Comparison of ENCODE assay signal across 1 cellular context in the genomic region with DNA sequence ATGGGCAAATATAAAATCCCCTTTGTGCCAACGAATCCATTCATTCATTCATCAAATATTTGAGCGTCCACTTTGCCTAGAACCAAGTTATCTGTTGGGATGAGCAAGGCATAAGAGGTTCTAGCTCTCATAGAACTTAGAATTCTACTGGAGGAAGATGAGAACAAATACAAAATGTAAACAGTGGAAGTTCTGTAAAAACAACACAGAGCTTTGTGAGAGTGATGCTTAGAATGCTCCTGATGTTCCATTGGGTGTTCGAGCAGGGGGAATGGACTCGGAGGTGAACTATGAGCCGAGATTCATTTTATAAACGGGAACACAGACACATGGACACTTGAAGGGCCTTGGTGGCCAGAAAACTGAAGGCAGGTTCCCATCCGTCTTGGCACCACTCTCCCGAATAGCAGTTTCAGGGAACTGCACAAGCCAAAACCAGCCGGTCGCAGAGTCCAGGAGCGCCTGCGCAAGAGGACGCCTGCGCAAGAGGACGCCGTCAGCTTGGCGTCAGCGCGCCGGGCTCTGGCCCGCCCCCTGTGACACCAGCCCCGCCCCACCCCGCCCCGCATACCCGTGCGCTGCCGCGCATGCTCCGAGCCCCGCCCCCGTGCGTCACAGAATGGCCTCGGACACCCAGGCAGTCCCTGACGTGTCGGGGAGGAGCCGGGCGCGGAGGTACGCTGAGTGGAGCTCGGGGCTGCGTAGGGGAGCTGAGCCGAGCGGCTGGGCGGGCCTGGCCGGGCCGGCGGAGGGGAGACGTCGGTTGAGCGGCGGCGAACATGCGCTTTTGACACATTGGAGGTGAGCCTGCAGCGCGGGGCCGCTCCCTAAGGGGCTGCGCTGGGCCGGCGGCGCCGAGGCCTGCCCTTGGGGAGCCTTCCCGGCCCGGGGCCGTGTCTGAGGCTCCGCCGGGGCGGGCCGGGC.
TF ChIP-seq lines count a peak whose summit lies in the region.

A gene with protein sequence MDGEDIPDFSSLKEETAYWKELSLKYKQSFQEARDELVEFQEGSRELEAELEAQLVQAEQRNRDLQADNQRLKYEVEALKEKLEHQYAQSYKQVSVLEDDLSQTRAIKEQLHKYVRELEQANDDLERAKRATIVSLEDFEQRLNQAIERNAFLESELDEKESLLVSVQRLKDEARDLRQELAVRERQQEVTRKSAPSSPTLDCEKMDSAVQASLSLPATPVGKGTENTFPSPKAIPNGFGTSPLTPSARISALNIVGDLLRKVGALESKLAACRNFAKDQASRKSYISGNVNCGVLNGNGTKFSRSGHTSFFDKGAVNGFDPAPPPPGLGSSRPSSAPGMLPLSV (plus strand): TSS at position 640 of the 924 bp plus-strand sequence. CDS start 8,388 bp downstream, outside the sequence.

TF ChIP-seq in GM12878, 131 proteins besides CTCF, POLR2A, EP300 and RAD21 (continued from another document):
- TF ChIP-seq, protein P1, sequence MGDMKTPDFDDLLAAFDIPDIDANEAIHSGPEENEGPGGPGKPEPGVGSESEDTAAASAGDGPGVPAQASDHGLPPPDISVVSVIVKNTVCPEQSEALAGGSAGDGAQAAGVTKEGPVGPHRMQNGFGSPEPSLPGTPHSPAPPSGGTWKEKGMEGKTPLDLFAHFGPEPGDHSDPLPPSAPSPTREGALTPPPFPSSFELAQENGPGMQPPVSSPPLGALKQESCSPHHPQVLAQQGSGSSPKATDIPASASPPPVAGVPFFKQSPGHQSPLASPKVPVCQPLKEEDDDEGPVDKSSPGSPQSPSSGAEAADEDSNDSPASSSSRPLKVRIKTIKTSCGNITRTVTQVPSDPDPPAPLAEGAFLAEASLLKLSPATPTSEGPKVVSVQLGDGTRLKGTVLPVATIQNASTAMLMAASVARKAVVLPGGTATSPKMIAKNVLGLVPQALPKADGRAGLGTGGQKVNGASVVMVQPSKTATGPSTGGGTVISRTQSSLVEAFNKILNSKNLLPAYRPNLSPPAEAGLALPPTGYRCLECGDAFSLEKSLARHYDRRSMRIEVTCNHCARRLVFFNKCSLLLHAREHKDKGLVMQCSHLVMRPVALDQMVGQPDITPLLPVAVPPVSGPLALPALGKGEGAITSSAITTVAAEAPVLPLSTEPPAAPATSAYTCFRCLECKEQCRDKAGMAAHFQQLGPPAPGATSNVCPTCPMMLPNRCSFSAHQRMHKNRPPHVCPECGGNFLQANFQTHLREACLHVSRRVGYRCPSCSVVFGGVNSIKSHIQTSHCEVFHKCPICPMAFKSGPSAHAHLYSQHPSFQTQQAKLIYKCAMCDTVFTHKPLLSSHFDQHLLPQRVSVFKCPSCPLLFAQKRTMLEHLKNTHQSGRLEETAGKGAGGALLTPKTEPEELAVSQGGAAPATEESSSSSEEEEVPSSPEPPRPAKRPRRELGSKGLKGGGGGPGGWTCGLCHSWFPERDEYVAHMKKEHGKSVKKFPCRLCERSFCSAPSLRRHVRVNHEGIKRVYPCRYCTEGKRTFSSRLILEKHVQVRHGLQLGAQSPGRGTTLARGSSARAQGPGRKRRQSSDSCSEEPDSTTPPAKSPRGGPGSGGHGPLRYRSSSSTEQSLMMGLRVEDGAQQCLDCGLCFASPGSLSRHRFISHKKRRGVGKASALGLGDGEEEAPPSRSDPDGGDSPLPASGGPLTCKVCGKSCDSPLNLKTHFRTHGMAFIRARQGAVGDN (IDR thresholded peaks at IDR 0.05): peak; percentile 43
- TF ChIP-seq EED (IDR thresholded peaks at IDR 0.05; ENCODE audit: low read depth): no peak
- TF ChIP-seq, protein P2, sequence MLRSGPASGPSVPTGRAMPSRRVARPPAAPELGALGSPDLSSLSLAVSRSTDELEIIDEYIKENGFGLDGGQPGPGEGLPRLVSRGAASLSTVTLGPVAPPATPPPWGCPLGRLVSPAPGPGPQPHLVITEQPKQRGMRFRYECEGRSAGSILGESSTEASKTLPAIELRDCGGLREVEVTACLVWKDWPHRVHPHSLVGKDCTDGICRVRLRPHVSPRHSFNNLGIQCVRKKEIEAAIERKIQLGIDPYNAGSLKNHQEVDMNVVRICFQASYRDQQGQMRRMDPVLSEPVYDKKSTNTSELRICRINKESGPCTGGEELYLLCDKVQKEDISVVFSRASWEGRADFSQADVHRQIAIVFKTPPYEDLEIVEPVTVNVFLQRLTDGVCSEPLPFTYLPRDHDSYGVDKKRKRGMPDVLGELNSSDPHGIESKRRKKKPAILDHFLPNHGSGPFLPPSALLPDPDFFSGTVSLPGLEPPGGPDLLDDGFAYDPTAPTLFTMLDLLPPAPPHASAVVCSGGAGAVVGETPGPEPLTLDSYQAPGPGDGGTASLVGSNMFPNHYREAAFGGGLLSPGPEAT (IDR thresholded peaks at IDR 0.05; ENCODE audit: low read depth): no peak
- no peak for TF ChIP-seq NR2C1 (IDR thresholded peaks at IDR 0.05)
